ENCODE assay signal across 1 cellular context in genomic region chr17:75405365-75406221, GRCh38.
TF ChIP-seq lines count a peak whose summit lies in the region.

GRB2 (minus strand) TSS chr17:75405678; CDS start chr17:75393628, 12,050 bp downstream.

TF ChIP-seq in K562, 482 proteins besides CTCF, POLR2A, EP300 and RAD21 (continued from another document and continues in another):
- TF ChIP-seq ZNF407 (IDR thresholded peaks at IDR 0.05; ENCODE audit: low read depth) (no peak), BRF2 (IDR thresholded peaks at IDR 0.05; ENCODE audit: borderline replicate concordance, insufficient read depth, insufficient read length) (no peak), THAP7 (CRISPR knock-in tag; IDR thresholded peaks at IDR 0.05) (no peak), CREBBP (IDR thresholded peaks at IDR 0.05; ENCODE audit: low read depth, low read length) (no peak), ZNF512 (tag; IDR thresholded peaks at IDR 0.05) (no peak), MGA (IDR thresholded peaks at IDR 0.05) (no peak), MITF (IDR thresholded peaks at IDR 0.05) (no peak), XRCC3 (IDR thresholded peaks at IDR 0.05) (no peak), FOXO4 (CRISPR knock-in tag; IDR thresholded peaks at IDR 0.05) (no peak), ZNF695 (CRISPR knock-in tag; IDR thresholded peaks at IDR 0.05) (no peak), LARP7 (IDR thresholded peaks at IDR 0.05) (no peak), ZNF76 (CRISPR knock-in tag; IDR thresholded peaks at IDR 0.05; ENCODE audit: borderline replicate concordance) (no peak), NFRKB (IDR thresholded peaks at IDR 0.05; ENCODE audit: low read depth) (no peak), FOXK2 (conservative IDR thresholded peaks at IDR 0.05 in 1 of 2, IDR thresholded peaks at IDR 0.05 in 1 of 2; ENCODE audit: low read depth in 2 of 2) (no peak), ZNF239 (CRISPR knock-in tag; IDR thresholded peaks at IDR 0.05) (no peak), ZFP1 (CRISPR knock-in tag; IDR thresholded peaks at IDR 0.05) (no peak), TEAD2 (tag; IDR thresholded peaks at IDR 0.05) (no peak), HLTF (IDR thresholded peaks at IDR 0.05) (no peak), NCOA4 (IDR thresholded peaks at IDR 0.05; ENCODE audit: partially characterized antibody) (no peak), E2F4 (CRISPR knock-in tag; IDR thresholded peaks at IDR 0.05; ENCODE audit: low read depth) (no peak)
